Comparison of ENCODE assay signal across 8 cellular contexts in the genomic region with DNA sequence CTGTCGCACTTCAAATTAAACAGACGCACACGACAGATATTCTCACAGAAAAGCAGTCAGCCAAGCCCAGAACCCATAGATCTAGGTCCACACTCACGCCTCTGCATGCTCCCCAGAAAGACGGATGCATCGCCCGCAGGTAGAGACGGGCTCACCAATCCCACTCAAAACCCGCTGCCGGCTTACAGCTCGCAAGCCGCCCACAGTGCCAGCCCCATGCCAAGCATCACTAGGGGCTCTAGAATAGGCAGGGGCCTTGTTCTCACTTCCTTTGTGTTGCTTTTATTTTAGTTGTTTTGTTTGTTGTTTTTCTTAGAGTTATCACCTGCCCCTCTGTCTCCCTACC. TPM values are rescaled to one million over a fixed set of nuclear protein-coding genes. Genes with fewer than 3 reads are reported as not detected.
DNase-seq lines count a peak whose midpoint lies in the region; ATAC-seq and TF ChIP-seq lines count a peak whose summit lies in the region.

No MANE protein-coding gene starts in this region.

- peak overlapping the region; percentile 16 to 91 (median 82) for H3K4me3 Mint-ChIP-seq in CD4-positive, CD25-positive, alpha-beta regulatory T cell
- peak overlapping the region; percentile 92 for H3K4me3 Mint-ChIP-seq in osteocyte (ENCODE audit: unreplicated experiment)

- H3K36me3 Mint-ChIP-seq in CD4-positive, CD25-positive, alpha-beta regulatory T cell: no peaks in the 10 kb centered on the region
- no peaks in the 10 kb centered on the region for H3K36me3 Mint-ChIP-seq in osteocyte (ENCODE audit: unreplicated experiment)

- H3K27ac Mint-ChIP-seq in CD4-positive, CD25-positive, alpha-beta regulatory T cell: peak overlapping the region in 1 of 3 donors; percentile 62
- H3K27ac Mint-ChIP-seq in osteocyte (ENCODE audit: unreplicated experiment): peak overlapping the region; percentile 92

- no peak for TF ChIP-seq POLR2A in esophagus muscularis mucosa (IDR thresholded peaks at IDR 0.05; ENCODE audit: low read depth)

- no peak overlapping the region for H3K4me3 ChIP-seq in CD4-positive, CD25-positive, alpha-beta regulatory T cell (ENCODE audit: low read depth, low read length)
- H3K4me3 ChIP-seq in SJSA1 (peak overlapping the region; percentile 80), esophagus muscularis mucosa (peak overlapping the region; percentile 78 to 95 (median 91))

- no peaks in the 10 kb centered on the region for H3K9me3 Mint-ChIP-seq in CD4-positive, CD25-positive, alpha-beta regulatory T cell
- no peaks in the 10 kb centered on the region for H3K9me3 Mint-ChIP-seq in osteocyte (ENCODE audit: unreplicated experiment)

- peaks cover 12% of the 10 kb centered on the region for H3K4me1 ChIP-seq in CD4-positive, CD25-positive, alpha-beta regulatory T cell (ENCODE audit: control insufficient read depth, insufficient read depth, low read length, poor library complexity, severe bottlenecking)
- H3K4me1 ChIP-seq in SJSA1 (replicated peaks): peaks cover 9% of the 10 kb centered on the region
- peaks cover 2 to 26% (median 18%) of the 10 kb centered on the region in 4 donors for H3K4me1 ChIP-seq in esophagus muscularis mucosa

- TF ChIP-seq CTCF in esophagus muscularis mucosa (IDR thresholded peaks at IDR 0.05) (no peak), osteocyte (IDR thresholded peaks at IDR 0.05) (no peak)

- intact Hi-C loops in esophagus muscularis mucosa (cut with DNase I): loop anchor here (5.0 kb wide), 1 partner anchor 118 kb away; no protein-coding TSS in a partner anchor

- peaks cover 25% of the 10 kb centered on the region for H3K27me3 Mint-ChIP-seq in CD4-positive, CD25-positive, alpha-beta regulatory T cell
- no peaks in the 10 kb centered on the region for H3K27me3 Mint-ChIP-seq in osteocyte (ENCODE audit: unreplicated experiment)

- no peaks in the 10 kb centered on the region for H3K36me3 ChIP-seq in CD4-positive, CD25-positive, alpha-beta regulatory T cell (ENCODE audit: control insufficient read depth, insufficient read depth, low read length)
- H3K36me3 ChIP-seq in SJSA1 (no peaks in the 10 kb centered on the region), esophagus muscularis mucosa (no peaks in the 10 kb centered on the region)

- ATAC-seq in CD4-positive, CD25-positive, alpha-beta regulatory T cell (ENCODE audit: low read depth in 2 of 2): no peak
- ATAC-seq in GM21528 (IDR thresholded peaks at IDR 0.05; ENCODE audit: low FRiP score, unreplicated experiment) (no peak), HG03135 (IDR thresholded peaks at IDR 0.05; ENCODE audit: unreplicated experiment) (no peak), GM19467 (IDR thresholded peaks at IDR 0.05; ENCODE audit: unreplicated experiment) (no peak)

- H3K9me3 ChIP-seq in CD4-positive, CD25-positive, alpha-beta regulatory T cell (ENCODE audit: control insufficient read depth in 2 of 2, low read length in 2 of 2): no peaks in the 10 kb centered on the region
- no peaks in the 10 kb centered on the region for H3K9me3 ChIP-seq in SJSA1 (replicated peaks)
- H3K9me3 ChIP-seq in esophagus muscularis mucosa: no peaks in the 10 kb centered on the region

- WGBS in esophagus muscularis mucosa: 29% methylated on average over 12 of the region's 12 CpGs

- DNase-seq in CD4-positive, CD25-positive, alpha-beta regulatory T cell: no peak
- no peak for DNase-seq in SJSA1 (ENCODE audit: low read depth in 1 of 2, low spot score in 2 of 2)
- no peak for DNase-seq in esophagus muscularis mucosa (ENCODE audit: extremely low spot score)
- no peak for DNase-seq in osteocyte (ENCODE audit: extremely low spot score, unreplicated experiment)
- no peak for DNase-seq in epidermal melanocyte (ENCODE audit: insufficient read length, low spot score)

- peaks cover 4 to 19% (median 9%) of the 10 kb centered on the region in 4 donors for H3K4me1 Mint-ChIP-seq in CD4-positive, CD25-positive, alpha-beta regulatory T cell
- peaks cover 22% of the 10 kb centered on the region for H3K4me1 Mint-ChIP-seq in osteocyte (ENCODE audit: unreplicated experiment)

- H3K27ac ChIP-seq in CD4-positive, CD25-positive, alpha-beta regulatory T cell (ENCODE audit: insufficient read depth, low read length, poor library complexity, severe bottlenecking): no peak overlapping the region
- no peak overlapping the region for H3K27ac ChIP-seq in SJSA1
- H3K27ac ChIP-seq in esophagus muscularis mucosa (replicated peaks in 1 of 4): peak overlapping the region; percentile 83 to 91 (median 85)

- no peak for TF ChIP-seq EP300 in esophagus muscularis mucosa (IDR thresholded peaks at IDR 0.05)

- peaks cover 2% of the 10 kb centered on the region for H3K27me3 ChIP-seq in CD4-positive, CD25-positive, alpha-beta regulatory T cell (ENCODE audit: control insufficient read depth, insufficient read depth, low read length)
- H3K27me3 ChIP-seq in SJSA1 (replicated peaks) (no peaks in the 10 kb centered on the region), esophagus muscularis mucosa (no peaks in the 10 kb centered on the region)

RNA-seq across cellular contexts. Expression of gene BMERB1, which starts 0.3 kb away (rescaled TPM):
- 3.4 TPM for total RNA-seq in CD4-positive, CD25-positive, alpha-beta regulatory T cell
- polyA plus RNA-seq in CD4-positive, CD25-positive, alpha-beta regulatory T cell: 1 to 10 TPM; 2.2 to 4.2 (median 3.3) TPM
- total RNA-seq in SJSA1 (2014; rRNA removed; shearing (Covaris generic)): 29.1 and 34.6 TPM in 2 replicates
- total RNA-seq in esophagus muscularis mucosa (100 to 1,000 TPM in 2 of 4 donors, 10 to 100 TPM in 2; 75.6 to 103 (median 92.9) TPM), osteocyte (47.5 and 47.9 TPM in 2 replicates)

RNA-seq across cellular contexts. Expression of gene MPV17L, which starts 38.5 kb away (rescaled TPM):
- total RNA-seq in CD4-positive, CD25-positive, alpha-beta regulatory T cell: not detected
- polyA plus RNA-seq in CD4-positive, CD25-positive, alpha-beta regulatory T cell: not detected
- total RNA-seq in SJSA1 (2014; rRNA removed; shearing (Covaris generic)): 0.29 TPM in 1 of 2 replicates, not detected in the other
- total RNA-seq in esophagus muscularis mucosa (1 to 10 TPM; 6.6 to 9.5 (median 9.3) TPM), osteocyte (0.47 and 1.3 TPM in 2 replicates)

RNA-seq across cellular contexts. Expression of gene NPIPA5, which starts 56.0 kb away (rescaled TPM):
- total RNA-seq in CD4-positive, CD25-positive, alpha-beta regulatory T cell: 7.1 TPM
- under 1 TPM; 0.29 to 0.90 (median 0.48) TPM for polyA plus RNA-seq in CD4-positive, CD25-positive, alpha-beta regulatory T cell
- total RNA-seq in SJSA1 (2014; rRNA removed; shearing (Covaris generic)): 3.2 and 15.1 TPM in 2 replicates
- 10 to 100 TPM; 10.4 to 35.5 (median 17.5) TPM for total RNA-seq in esophagus muscularis mucosa
- total RNA-seq in osteocyte: 5.7 and 8.0 TPM in 2 replicates

Comparison
In these comparisons a context has a peak if more than half of its experiments do, and no peak if none do; other contexts are left out.
1. H3K27ac ChIP-seq: peak in esophagus muscularis mucosa (4 of 4); none in CD4-positive, CD25-positive, alpha-beta regulatory T cell (single experiment) and SJSA1 (single experiment).